ENCODE assay signal across 8 cellular contexts in the genomic region with DNA sequence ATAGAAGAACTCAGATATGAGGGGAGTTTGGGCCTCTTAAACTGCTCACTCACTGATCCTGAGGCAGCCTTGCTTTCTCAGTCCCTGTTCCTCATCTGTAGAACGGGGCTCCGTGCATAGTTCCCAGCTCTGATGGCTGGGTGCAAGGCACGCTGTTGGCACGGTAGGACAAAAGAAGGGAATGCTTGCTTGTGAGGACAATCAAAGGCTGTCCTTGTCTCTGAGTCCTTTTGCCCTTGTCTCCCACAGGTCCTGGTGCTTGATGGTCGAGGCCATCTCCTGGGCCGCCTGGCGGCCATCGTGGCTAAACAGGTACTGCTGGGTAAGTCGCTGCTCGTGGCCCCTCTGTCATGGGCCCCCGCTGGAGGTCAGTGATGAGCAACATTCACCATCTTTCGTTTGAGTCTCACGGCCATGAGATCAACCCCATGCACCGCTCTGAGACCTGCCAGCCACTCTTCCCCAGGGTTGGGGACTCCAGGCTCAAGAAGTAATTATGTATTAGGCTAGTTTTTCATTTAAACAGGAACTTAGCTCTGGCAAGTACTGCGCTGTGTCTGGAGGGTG. TPM values are rescaled to one million over a fixed set of nuclear protein-coding genes. Genes with fewer than 3 reads are reported as not detected.
A peak's percentile ranks its signal among the peaks of the same experiment; 100 is the strongest.
DNase-seq lines count a peak whose midpoint lies in the region; ATAC-seq, FAIRE-seq and TF ChIP-seq lines count a peak whose summit lies in the region.

No MANE protein-coding gene starts in this region.

- peak overlapping the region; percentile 96 for H3K4me2 ChIP-seq in KMS-11
- peak overlapping the region; percentile 91 for H3K4me2 ChIP-seq in GM12878 (ENCODE audit: control insufficient read depth, insufficient read depth)

- H2AFZ ChIP-seq in KMS-11 (ENCODE audit: low read depth) (no peak overlapping the region), GM12878 (ENCODE audit: control insufficient read depth, low read depth, low read length) (no peak overlapping the region)

- intact Hi-C loops in CD14-positive monocyte (cut with micrococcal nuclease) (loop anchor here in 1 of 2 donors (5.0 to 10.0 kb wide), 2 partner anchors 37 to 185 kb away; a partner anchor contains a TSS), GM12878 (cut with micrococcal nuclease; ENCODE audit: unreplicated experiment) (loop anchor here (5.0 kb wide), 1 partner anchor 383 kb away; no protein-coding TSS in a partner anchor)

- peak overlapping the region in 1 of 2 donors; percentile 11 for H3K4me3 Mint-ChIP-seq in CD14-positive monocyte

- H3K9ac ChIP-seq in KMS-11, result peak overlapping the region; percentile 99
- H3K9ac ChIP-seq in GM12878 (ENCODE audit: control insufficient read depth, insufficient read depth, low read length), result peak overlapping the region; percentile 95

- FAIRE-seq in GM12878 (lab: Jason Lieb, UNC), result no peak

- H3K4me3 ChIP-seq in KMS-11 (IDR thresholded peaks at IDR 0.05; ENCODE audit: insufficient read depth, low read depth, low read length) (no peak overlapping the region), GM12878 (peak overlapping the region; percentile 97), muscle layer of duodenum (ENCODE audit: low read depth in 1 of 2, low read length in 2 of 2) (peak overlapping the region; percentile 99 to 100)

- DNase-seq in CD14-positive monocyte (ENCODE audit: low spot score) (no peak), GM12878 (ENCODE audit: low read depth, low spot score) (no peak), HuH-7.5 (ENCODE audit: low spot score) (no peak), ACHN (no peak)

- RAD21 ChIA-PET in GM12878 (lab: Charles Lee; ENCODE audit: unreplicated experiment), result interaction anchor here (1.3 kb wide), 1 partner anchor 57 kb away, joined by 4 read pairs; no protein-coding TSS in a partner anchor

- TF ChIP-seq RAD21 in GM12878 (IDR thresholded peaks at IDR 0.05; ENCODE audit: insufficient read depth, low read depth, low read length), result no peak

- TF ChIP-seq CTCF in CD14-positive monocyte (IDR thresholded peaks at IDR 0.05) (no peak), KMS-11 (conservative IDR thresholded peaks at IDR 0.05; ENCODE audit: low read depth, low read length) (no peak), GM12878 (IDR thresholded peaks at IDR 0.05 in 2 of 3, conservative IDR thresholded peaks at IDR 0.05 in 1 of 3; ENCODE audit: control insufficient read depth in 2 of 3, extremely low read depth in 1 of 3, insufficient read depth in 1 of 3, low read depth in 3 of 3, low read length in 3 of 3) (peak; percentile 49 to 68 (median 66))

- TF ChIP-seq POLR2A in GM12878 (IDR thresholded peaks at IDR 0.05; ENCODE audit: low read depth, low read length), result peak; percentile 72

- BruUV-seq in GM12878 (replicated peaks; lab: Mats Ljungman, UMichigan), result no TSS peak

- no peak for TF ChIP-seq EP300 in GM12878 (IDR thresholded peaks at IDR 0.05; ENCODE audit: borderline replicate concordance in 1 of 2, control insufficient read depth in 1 of 2, low read depth in 2 of 2, low read length in 2 of 2)

- CTCF ChIA-PET in GM12878 (lab: Yijun Ruan, JAX), result interaction anchor here (0.9 to 1.5 kb wide), 5 partner anchors 15 to 151 kb away, joined by 3 to 6 read pairs (median 5); a partner anchor contains a TSS

- H3K4me1 ChIP-seq in KMS-11 (ENCODE audit: low read depth, poor library complexity, severe bottlenecking) (peaks cover 12% of the 10 kb centered on the region), GM12878 (ENCODE audit: control insufficient read depth, insufficient read depth, low read length) (peaks cover 16% of the 10 kb centered on the region), muscle layer of duodenum (ENCODE audit: control insufficient read depth in 1 of 2, insufficient read depth in 2 of 2, low read length in 2 of 2) (peaks cover 12 to 19% of the 10 kb centered on the region in 2 donors)

- peaks cover 0 to 3% (median 0%) of the 10 kb centered on the region in 7 donors for H3K9me3 Mint-ChIP-seq in CD14-positive monocyte

- H3K9me3 ChIP-seq in GM12878 (replicated peaks; ENCODE audit: control insufficient read depth, insufficient read depth, low read length) (no peaks in the 10 kb centered on the region; the same call in 2 of the 3 replicates), muscle layer of duodenum (ENCODE audit: control insufficient read depth in 1 of 2, low read length in 2 of 2) (no peaks in the 10 kb centered on the region)

- in situ Hi-C loops in GM12878 (cut with MboI), result no loop called here
- in situ Hi-C loops in ACHN (cut with HindIII; ENCODE audit: low pct_ligation_motif_present, low pct_unique_long_range_greater_than_20kb, low sequenced_read_pairs), result no loop called here

- ATAC-seq in GM12878 (peak; percentile 59), HG03457 (IDR thresholded peaks at IDR 0.05; ENCODE audit: unreplicated experiment) (no peak), HG03469 (IDR thresholded peaks at IDR 0.05; ENCODE audit: unreplicated experiment) (no peak)

- no peaks in the 10 kb centered on the region for H3K27me3 ChIP-seq in KMS-11 (ENCODE audit: insufficient read depth, low read depth)
- H3K27me3 ChIP-seq in GM12878 (replicated peaks in 1 of 2; ENCODE audit: control insufficient read depth in 2 of 2, insufficient read depth in 2 of 2, low read length in 1 of 2), result no peaks in the 10 kb centered on the region
- no peaks in the 10 kb centered on the region for H3K27me3 ChIP-seq in muscle layer of duodenum (ENCODE audit: low read depth, low read length)

- peaks cover 38 to 39% of the 10 kb centered on the region in 2 donors for H3K36me3 Mint-ChIP-seq in CD14-positive monocyte

- SMC1A ChIA-PET in GM12878 (lab: Charles Lee; ENCODE audit: uncharacterized antibody, unreplicated experiment), result no interaction called here

- POLR2A ChIA-PET in GM12878 (lab: Charles Lee), result interaction anchor here (0.6 to 2.7 kb wide), 2 partner anchors 9 to 79 kb away, joined by 4 to 11 read pairs; no protein-coding TSS in a partner anchor

- H3K79me2 ChIP-seq in KMS-11 (ENCODE audit: insufficient read depth, low read depth) (peaks cover 37% of the 10 kb centered on the region), GM12878 (ENCODE audit: control insufficient read depth, insufficient read depth, low read length) (peaks cover 41% of the 10 kb centered on the region)

- peaks cover 23% of the 10 kb centered on the region for H3K4me1 Mint-ChIP-seq in CD14-positive monocyte

- peaks cover 0 to 1% (median 0%) of the 10 kb centered on the region in 3 donors for H3K27me3 Mint-ChIP-seq in CD14-positive monocyte (ENCODE audit: low read depth in 3 of 3)

- peaks cover 14% of the 10 kb centered on the region for H4K20me1 ChIP-seq in KMS-11 (ENCODE audit: insufficient read depth)
- H4K20me1 ChIP-seq in GM12878 (ENCODE audit: control insufficient read depth, insufficient read depth), result peaks cover 13% of the 10 kb centered on the region

- peak overlapping the region in 6 of 7 donors; percentile 9 to 96 (median 55) for H3K27ac Mint-ChIP-seq in CD14-positive monocyte

- 1% methylated on average over 15 of the region's 15 CpGs for WGBS in GM12878 (ENCODE audit: insufficient coverage, insufficient replicate concordance, low lambda C conversion rate, missing lambda C conversion rate)

- H3K27ac ChIP-seq in KMS-11 (peak overlapping the region; percentile 94), GM12878 (ENCODE audit: control insufficient read depth, insufficient read depth) (peak overlapping the region; percentile 83), muscle layer of duodenum (ENCODE audit: low read length) (peak overlapping the region; percentile 98)

- H3K36me3 ChIP-seq in KMS-11 (ENCODE audit: insufficient read depth) (peaks cover 41% of the 10 kb centered on the region; the same call in 1 of the 2 replicates), GM12878 (ENCODE audit: control insufficient read depth in 2 of 2, insufficient read depth in 2 of 2, low read length in 1 of 2) (peaks cover 26 to 40% of the 10 kb centered on the region in 2 experiments), muscle layer of duodenum (ENCODE audit: control insufficient read depth in 1 of 2, insufficient read depth in 2 of 2, low read length in 2 of 2) (peaks cover 37 to 48% of the 10 kb centered on the region in 2 donors)

RNA-seq across cellular contexts. Expression of a gene that starts 2.3 kb away (rescaled TPM):
- polyA plus RNA-seq in CD14-positive monocyte, result 100 to 1,000 TPM; 655 to 663 TPM
- 421 and 437 TPM in 2 replicates for total RNA-seq in GM12878 (2013; cell fraction: nucleolus; rRNA removed)
- total RNA-seq in GM12878 (2014; rRNA removed), result 6,558 and 7,287 TPM in 2 replicates
- 3,471 and 3,692 TPM in 2 replicates for total RNA-seq in GM12878 (2014; rRNA removed; fragmentation: Illumina TruSeq; extraction: Trizol)
- 5,103 and 5,273 TPM in 2 replicates for total RNA-seq in GM12878 (2021)
- polyA plus RNA-seq in GM12878 (2011; ENCODE audit: low read depth), result 1,623 TPM
- 2,172 and 3,936 TPM in 2 replicates for polyA plus RNA-seq in GM12878 (2011; rRNA removed)
- polyA plus RNA-seq in GM12878 (2011; cell fraction: cytosol; rRNA removed), result 3,618 and 5,003 TPM in 2 replicates
- 2,479 and 2,850 TPM in 2 replicates for polyA plus RNA-seq in GM12878 (2011; cell fraction: nucleus; rRNA removed)
- 5,924 and 8,191 TPM in 2 replicates for polyA plus RNA-seq in GM12878 (2012)
- polyA plus RNA-seq in GM12878 (2014; fragmentation: Illumina TruSeq; extraction: Trizol), result 1,413 and 3,666 TPM in 2 replicates
- polyA plus RNA-seq in GM12878 (2014; fragmentation: Nextera tagmentation; extraction: Ambion mirVana), result 1,000 to 10,000 TPM; 4,595 to 5,196 TPM
- polyA plus RNA-seq in GM12878 (2014; rRNA removed), result 7,317 and 8,961 TPM in 2 replicates
- 1,000 to 10,000 TPM; 1,426 to 1,490 TPM for polyA plus RNA-seq in GM12878 (2016; fragmentation: Nextera tagmentation; extraction: Ambion mirVana)
- polyA minus RNA-seq in GM12878 (2011; rRNA and poly(A)+ RNA removed), result 683 and 1,722 TPM in 2 replicates
- 792 and 811 TPM in 2 replicates for polyA minus RNA-seq in GM12878 (2011; cell fraction: cytosol; rRNA and poly(A)+ RNA removed)
- 1,676 and 2,148 TPM in 2 replicates for polyA minus RNA-seq in GM12878 (2011; cell fraction: nucleus; rRNA and poly(A)+ RNA removed)

RNA-seq across cellular contexts. Expression of a gene that starts 6.5 kb away (rescaled TPM):
- polyA plus RNA-seq in CD14-positive monocyte, result 1,000 to 10,000 TPM; 1,103 to 1,481 TPM
- 652 and 681 TPM in 2 replicates for total RNA-seq in GM12878 (2013; cell fraction: nucleolus; rRNA removed)
- 4,375 and 4,445 TPM in 2 replicates for total RNA-seq in GM12878 (2014; rRNA removed)
- 5,436 and 5,566 TPM in 2 replicates for total RNA-seq in GM12878 (2014; rRNA removed; fragmentation: Illumina TruSeq; extraction: Trizol)
- total RNA-seq in GM12878 (2021), result 2,768 and 2,873 TPM in 2 replicates
- polyA plus RNA-seq in GM12878 (2011; ENCODE audit: low read depth), result 7,313 TPM
- 2,519 and 3,846 TPM in 2 replicates for polyA plus RNA-seq in GM12878 (2011; rRNA removed)
- polyA plus RNA-seq in GM12878 (2011; cell fraction: cytosol; rRNA removed), result 5,437 and 7,191 TPM in 2 replicates
- polyA plus RNA-seq in GM12878 (2011; cell fraction: nucleus; rRNA removed), result 1,670 and 1,694 TPM in 2 replicates
- polyA plus RNA-seq in GM12878 (2012), result 5,725 and 6,770 TPM in 2 replicates
- polyA plus RNA-seq in GM12878 (2014; fragmentation: Illumina TruSeq; extraction: Trizol), result 9,872 and 11,122 TPM in 2 replicates
- polyA plus RNA-seq in GM12878 (2014; fragmentation: Nextera tagmentation; extraction: Ambion mirVana), result 1,000 to 10,000 TPM; 4,277 to 4,566 TPM
- polyA plus RNA-seq in GM12878 (2014; rRNA removed), result 5,188 and 5,232 TPM in 2 replicates
- polyA plus RNA-seq in GM12878 (2016; fragmentation: Nextera tagmentation; extraction: Ambion mirVana), result 1,000 to 10,000 TPM; 1,714 to 1,771 TPM
- 1,409 and 1,631 TPM in 2 replicates for polyA minus RNA-seq in GM12878 (2011; rRNA and poly(A)+ RNA removed)
- 519 and 537 TPM in 2 replicates for polyA minus RNA-seq in GM12878 (2011; cell fraction: cytosol; rRNA and poly(A)+ RNA removed)
- polyA minus RNA-seq in GM12878 (2011; cell fraction: nucleus; rRNA and poly(A)+ RNA removed), result 175 and 221 TPM in 2 replicates

RNA-seq across cellular contexts. Expression of a gene that starts 15.7 kb away (rescaled TPM):
- polyA plus RNA-seq in CD14-positive monocyte, result 1 to 10 TPM; 5.0 to 6.9 TPM
- 1.4 and 4.0 TPM in 2 replicates for total RNA-seq in GM12878 (2013; cell fraction: nucleolus; rRNA removed)
- 3.7 and 4.1 TPM in 2 replicates for total RNA-seq in GM12878 (2014; rRNA removed)
- total RNA-seq in GM12878 (2014; rRNA removed; fragmentation: Illumina TruSeq; extraction: Trizol), result 3.9 and 4.6 TPM in 2 replicates
- total RNA-seq in GM12878 (2021), result 9.5 and 10.3 TPM in 2 replicates
- 3.2 TPM for polyA plus RNA-seq in GM12878 (2011; ENCODE audit: low read depth)
- polyA plus RNA-seq in GM12878 (2011; rRNA removed), result 1.3 and 3.0 TPM in 2 replicates
- 3.7 and 5.9 TPM in 2 replicates for polyA plus RNA-seq in GM12878 (2011; cell fraction: cytosol; rRNA removed)
- 10.9 and 11.9 TPM in 2 replicates for polyA plus RNA-seq in GM12878 (2011; cell fraction: nucleus; rRNA removed)
- 7.2 and 8.7 TPM in 2 replicates for polyA plus RNA-seq in GM12878 (2012)
- polyA plus RNA-seq in GM12878 (2014; fragmentation: Illumina TruSeq; extraction: Trizol), result 0.51 and 2.8 TPM in 2 replicates
- 1 to 10 TPM in 1 of 2 experiments, under 1 TPM in 1; 0.68 to 1.6 TPM for polyA plus RNA-seq in GM12878 (2014; fragmentation: Nextera tagmentation; extraction: Ambion mirVana)
- polyA plus RNA-seq in GM12878 (2014; rRNA removed), result 11.9 and 13.9 TPM in 2 replicates
- 10 to 100 TPM; 10.1 to 13.1 TPM for polyA plus RNA-seq in GM12878 (2016; fragmentation: Nextera tagmentation; extraction: Ambion mirVana)
- 1.3 TPM in 1 of 2 replicates, not detected in the other for polyA minus RNA-seq in GM12878 (2011; rRNA and poly(A)+ RNA removed)
- 1.6 and 4.5 TPM in 2 replicates for polyA minus RNA-seq in GM12878 (2011; cell fraction: cytosol; rRNA and poly(A)+ RNA removed)
- 1.3 and 3.2 TPM in 2 replicates for polyA minus RNA-seq in GM12878 (2011; cell fraction: nucleus; rRNA and poly(A)+ RNA removed)

RNA-seq across cellular contexts. Expression of a gene that starts 22.8 kb away (rescaled TPM):
- polyA plus RNA-seq in CD14-positive monocyte, result 100 to 1,000 TPM; 720 to 930 TPM
- total RNA-seq in GM12878 (2013; cell fraction: nucleolus; rRNA removed), result 2.1 and 3.3 TPM in 2 replicates
- 0.51 TPM in 1 of 2 replicates, not detected in the other for total RNA-seq in GM12878 (2014; rRNA removed)
- not detected in 2 replicates for total RNA-seq in GM12878 (2014; rRNA removed; fragmentation: Illumina TruSeq; extraction: Trizol)
- total RNA-seq in GM12878 (2021), result 0.56 and 2.4 TPM in 2 replicates
- 1.00 TPM for polyA plus RNA-seq in GM12878 (2011; ENCODE audit: low read depth)
- polyA plus RNA-seq in GM12878 (2011; rRNA removed), result 0.78 and 0.81 TPM in 2 replicates
- polyA plus RNA-seq in GM12878 (2011; cell fraction: cytosol; rRNA removed), result 0.60 and 0.65 TPM in 2 replicates
- 0.54 and 0.93 TPM in 2 replicates for polyA plus RNA-seq in GM12878 (2011; cell fraction: nucleus; rRNA removed)
- 1.7 and 2.5 TPM in 2 replicates for polyA plus RNA-seq in GM12878 (2012)
- 0.19 TPM in 1 of 2 replicates, not detected in the other for polyA plus RNA-seq in GM12878 (2014; fragmentation: Illumina TruSeq; extraction: Trizol)
- under 1 TPM in 1 of 2 experiments, not detected in 1; 0.18 TPM for polyA plus RNA-seq in GM12878 (2014; fragmentation: Nextera tagmentation; extraction: Ambion mirVana)
- 0.29 and 0.49 TPM in 2 replicates for polyA plus RNA-seq in GM12878 (2014; rRNA removed)
- under 1 TPM; 0.11 to 0.43 TPM for polyA plus RNA-seq in GM12878 (2016; fragmentation: Nextera tagmentation; extraction: Ambion mirVana)
- polyA minus RNA-seq in GM12878 (2011; rRNA and poly(A)+ RNA removed), result not detected in 2 replicates
- not detected in 2 replicates for polyA minus RNA-seq in GM12878 (2011; cell fraction: cytosol; rRNA and poly(A)+ RNA removed)
- 0.24 TPM in 1 of 2 replicates, not detected in the other for polyA minus RNA-seq in GM12878 (2011; cell fraction: nucleus; rRNA and poly(A)+ RNA removed)

RNA-seq across cellular contexts. Expression of a gene that starts 36.7 kb away (rescaled TPM):
- 10 to 100 TPM; 30.8 to 39.5 TPM for polyA plus RNA-seq in CD14-positive monocyte
- total RNA-seq in GM12878 (2013; cell fraction: nucleolus; rRNA removed), result 4.5 and 6.6 TPM in 2 replicates
- total RNA-seq in GM12878 (2014; rRNA removed), result 31.9 and 46.3 TPM in 2 replicates
- 8.7 and 9.5 TPM in 2 replicates for total RNA-seq in GM12878 (2014; rRNA removed; fragmentation: Illumina TruSeq; extraction: Trizol)
- 43.6 and 49.3 TPM in 2 replicates for total RNA-seq in GM12878 (2021)
- polyA plus RNA-seq in GM12878 (2011; ENCODE audit: low read depth), result 3.7 TPM
- 3.1 and 6.4 TPM in 2 replicates for polyA plus RNA-seq in GM12878 (2011; rRNA removed)
- 15.2 and 32.2 TPM in 2 replicates for polyA plus RNA-seq in GM12878 (2011; cell fraction: cytosol; rRNA removed)
- polyA plus RNA-seq in GM12878 (2011; cell fraction: nucleus; rRNA removed), result 43.0 and 85.9 TPM in 2 replicates
- polyA plus RNA-seq in GM12878 (2012), result 17.2 and 17.4 TPM in 2 replicates
- polyA plus RNA-seq in GM12878 (2014; fragmentation: Illumina TruSeq; extraction: Trizol), result 0.43 and 1.7 TPM in 2 replicates
- polyA plus RNA-seq in GM12878 (2014; fragmentation: Nextera tagmentation; extraction: Ambion mirVana), result 1 to 10 TPM; 4.5 to 6.2 TPM
- 31.0 and 41.4 TPM in 2 replicates for polyA plus RNA-seq in GM12878 (2014; rRNA removed)
- 10 to 100 TPM; 26.8 to 40.0 TPM for polyA plus RNA-seq in GM12878 (2016; fragmentation: Nextera tagmentation; extraction: Ambion mirVana)
- polyA minus RNA-seq in GM12878 (2011; rRNA and poly(A)+ RNA removed), result 9.9 and 22.0 TPM in 2 replicates
- polyA minus RNA-seq in GM12878 (2011; cell fraction: cytosol; rRNA and poly(A)+ RNA removed), result 14.5 and 17.4 TPM in 2 replicates
- 4.1 and 11.7 TPM in 2 replicates for polyA minus RNA-seq in GM12878 (2011; cell fraction: nucleus; rRNA and poly(A)+ RNA removed)

Comparison
In these comparisons a context has a peak if more than half of its experiments do, and no peak if none do; other contexts are left out.
1. CTCF ChIP-seq: peak in GM12878 (3 of 3); none in CD14-positive monocyte (single experiment) and KMS-11 (single experiment).
2. Peak in every context shown above with its lines, with median percentiles within 50 percentile points of each other: H3K27ac ChIP-seq.